ENCODE assay signal across 19 cellular contexts in genomic region chr3:134189848-134190247, GRCh38.
A peak's percentile ranks its signal among the peaks of the same experiment; 100 is the strongest.
DNase-seq lines count a peak whose midpoint lies in the region; ATAC-seq and TF ChIP-seq lines count a peak whose summit lies in the region.
"Had no signal": no experiment of that assay in that cellular context is flagged by ENCODE, and none has a peak within 500 bp of the region (broad histone marks: within the 10 kb centered on the region; RNA-seq: fewer than 3 reads in every experiment).

No MANE protein-coding gene starts in this region.

- H3K36me3 ChIP-seq in IMR-90 (ENCODE audit: control insufficient read depth, insufficient read depth, low read length) (peaks cover 11% of the 10 kb centered on the region), mesendoderm (ENCODE audit: control insufficient read depth, insufficient read depth, low read length) (no peaks in the 10 kb centered on the region), right atrium auricular region (peaks cover 8% of the 10 kb centered on the region)

- no peak overlapping the region for H2AFZ ChIP-seq in IMR-90 (replicated peaks; ENCODE audit: low read length, poor library complexity)

- H4K8ac ChIP-seq in IMR-90 (ENCODE audit: low read depth in 2 of 2, low read length in 2 of 2), result 0 out of 4 replicates have a peak overlapping the region, but pooled peaks of 1 of the 2 experiments have one; percentile 58
- no peak overlapping the region for H4K8ac ChIP-seq in mesendoderm (ENCODE audit: low read depth, low read length)

- peak overlapping the region; percentile 30; the same call in 1 of the 2 replicates for H3K23ac ChIP-seq in IMR-90 (ENCODE audit: low read depth, low read length)
- no peak overlapping the region for H3K23ac ChIP-seq in mesendoderm (ENCODE audit: low read length)

- H4K20me1 ChIP-seq in IMR-90 (ENCODE audit: insufficient read depth, low read length), result no peaks in the 10 kb centered on the region

- no peak overlapping the region; the same call in 1 of the 2 replicates for H3K27ac ChIP-seq in IMR-90 (ENCODE audit: insufficient read depth, low read length)
- H3K27ac ChIP-seq in mesendoderm (ENCODE audit: low read depth, low read length), result no peak overlapping the region
- H3K27ac ChIP-seq in right atrium auricular region, result no peak overlapping the region
- H3K27ac ChIP-seq in RWPE1, result no peak overlapping the region
- H3K27ac ChIP-seq: 22Rv1, HL-60, SJSA1 had no signal

- H3K9me3 ChIP-seq in IMR-90 (ENCODE audit: control insufficient read depth, insufficient read depth, low read length) (no peaks in the 10 kb centered on the region), right atrium auricular region (no peaks in the 10 kb centered on the region)
- H3K9me3 ChIP-seq: SJSA1 had no signal

- H3K79me1 ChIP-seq in IMR-90 (ENCODE audit: low read depth in 1 of 2, low read length in 2 of 2) (peaks cover 7 to 30% of the 10 kb centered on the region in 2 experiments), mesendoderm (ENCODE audit: low read length) (no peaks in the 10 kb centered on the region)

- H3K56ac ChIP-seq in IMR-90 (ENCODE audit: extremely low read depth, insufficient read depth, low read length), result no peak overlapping the region
- no peak overlapping the region for H3K56ac ChIP-seq in mesendoderm (ENCODE audit: low read length)

- H3K18ac ChIP-seq in IMR-90 (ENCODE audit: low read depth, low read length) (peak overlapping the region; percentile 85; the same call in 1 of the 2 replicates), mesendoderm (ENCODE audit: low read length) (no peak overlapping the region)

- TF ChIP-seq POLR2A in IMR-90 (IDR thresholded peaks at IDR 0.05; ENCODE audit: low read depth, low read length), result no peak

- in situ Hi-C loops in IMR-90 (cut with MboI; ENCODE audit: low sequenced_read_pairs) (no loop called here), astrocyte of the spinal cord (cut with HindIII; ENCODE audit: low sequenced_read_pairs) (no loop called here)

- H2BK20ac ChIP-seq in IMR-90 (ENCODE audit: low read depth, low read length), result no peak overlapping the region

- peak overlapping the region; percentile 75; the same call in 1 of the 2 replicates for H4K5ac ChIP-seq in IMR-90 (ENCODE audit: low read depth, low read length)
- no peak overlapping the region for H4K5ac ChIP-seq in mesendoderm (ENCODE audit: low read length)

- no peak overlapping the region for H2BK15ac ChIP-seq in IMR-90 (ENCODE audit: low read depth, low read length)
- no peak overlapping the region for H2BK15ac ChIP-seq in mesendoderm (replicated peaks; ENCODE audit: low read depth)

- no peak overlapping the region for H2BK120ac ChIP-seq in IMR-90 (ENCODE audit: low read depth, low read length)
- H2BK120ac ChIP-seq in mesendoderm (ENCODE audit: low read depth, low read length), result no peak overlapping the region

- DNase-seq in AG04449 (ENCODE audit: low read depth, low spot score) (peak; percentile 23), IMR-90 (peak; percentile 65), astrocyte of the spinal cord (ENCODE audit: low read depth, low spot score) (peak; percentile 22), mesendoderm (peak; percentile 29), right atrium auricular region (ENCODE audit: low spot score) (no peak), RWPE1 (ENCODE audit: low spot score) (no peak)
- DNase-seq in stimulated activated CD4-positive, alpha-beta T cell treated with anti-CD3 and anti-CD28 coated beads, Interleukin-4, amount 100 ng/mL, for 1 hour, result no peak
- DNase-seq: CD4-positive, alpha-beta T cell; DMS153; H7; NCI-H1417; NCI-H187; NCI-H2107; NCI-H524 treated with DMSO at 0.1 percent for 48 hours; PC-3 had no signal

- BruUV-seq in IMR-90 (replicated peaks; lab: Mats Ljungman, UMichigan), result no TSS peak

- intact Hi-C loops in IMR-90 (cut with micrococcal nuclease), result loop anchor here (10.0 kb wide), 1 partner anchor 375 kb away; no protein-coding TSS in a partner anchor

- H3K4me1 ChIP-seq in IMR-90 (ENCODE audit: control insufficient read depth, insufficient read depth, low read length) (peaks cover 4% of the 10 kb centered on the region; the same call in 1 of the 2 replicates), mesendoderm (ENCODE audit: control insufficient read depth, low read depth, low read length) (peaks cover 3% of the 10 kb centered on the region), right atrium auricular region (no peaks in the 10 kb centered on the region)
- H3K4me1 ChIP-seq: SJSA1 had no signal

- TF ChIP-seq RAD21 in IMR-90 (IDR thresholded peaks at IDR 0.05; ENCODE audit: low read length), result no peak

- H2BK5ac ChIP-seq in IMR-90 (ENCODE audit: low read depth, low read length, poor library complexity, severe bottlenecking) (no peak overlapping the region), mesendoderm (ENCODE audit: low read length) (no peak overlapping the region)

- POLR2A ChIA-PET in AG04449 (lab: Yijun Ruan, JAX), result no interaction called here
- POLR2A ChIA-PET in IMR-90 (lab: Charles Lee; ENCODE audit: unreplicated experiment), result no interaction called here
- POLR2A ChIA-PET in RWPE1 (lab: Yijun Ruan, JAX; ENCODE audit: low non-redundant PET), result no interaction called here

- H3K4me3 ChIP-seq in AG04449 (ENCODE audit: low read depth, low read length) (no peak overlapping the region), IMR-90 (ENCODE audit: insufficient read depth, low read depth, low read length) (no peak overlapping the region), astrocyte of the spinal cord (ENCODE audit: low read depth, low read length) (no peak overlapping the region), mesendoderm (ENCODE audit: low read length) (no peak overlapping the region), right atrium auricular region (no peak overlapping the region)
- H3K4me3 ChIP-seq: SJSA1 had no signal

- H4K91ac ChIP-seq in IMR-90 (ENCODE audit: insufficient read depth, low read depth, low read length), result no peak overlapping the region

- H2AK9ac ChIP-seq in IMR-90 (replicated peaks; ENCODE audit: low read depth, low read length, poor library complexity), result no peak overlapping the region

- H3K4me2 ChIP-seq in IMR-90 (ENCODE audit: low read depth, low read length) (peak overlapping the region; percentile 78; the same call in 1 of the 2 replicates), mesendoderm (ENCODE audit: low read length) (no peak overlapping the region)

- CTCF ChIA-PET in AG04449 (lab: Yijun Ruan, JAX), result interaction anchor here (0.6 to 3.6 kb wide), 12 partner anchors 8 to 372 kb away, joined by 3 to 14 read pairs (median 4); no protein-coding TSS in a partner anchor
- CTCF ChIA-PET in IMR-90 (lab: Yijun Ruan, JAX), result no interaction called here
- CTCF ChIA-PET in RWPE1 (lab: Yijun Ruan, JAX), result interaction anchor here (0.6 to 0.7 kb wide), 2 partner anchors 376 to 883 kb away, joined by 3 to 6 read pairs; no protein-coding TSS in a partner anchor

- H3K9me1 ChIP-seq in IMR-90 (ENCODE audit: insufficient read depth, low read length), result peaks cover 2% of the 10 kb centered on the region; the same call in 1 of the 2 replicates

- H3K14ac ChIP-seq in IMR-90 (replicated peaks; ENCODE audit: low read depth, low read length), result no peak overlapping the region

- H3K9ac ChIP-seq in IMR-90 (ENCODE audit: low read depth, low read length) (peak overlapping the region; percentile 56; the same call in 1 of the 2 replicates), mesendoderm (ENCODE audit: low read length) (no peak overlapping the region)

- ATAC-seq in IMR-90 (ENCODE audit: low read depth) (peak; percentile 97), HG03108 (IDR thresholded peaks at IDR 0.05; ENCODE audit: unreplicated experiment) (no peak)
- ATAC-seq: PC-3 had no signal

- H3K27me3 ChIP-seq in IMR-90 (ENCODE audit: control insufficient read depth, insufficient read depth, low read length) (no peaks in the 10 kb centered on the region), mesendoderm (ENCODE audit: insufficient read depth, low read length, poor library complexity) (no peaks in the 10 kb centered on the region), right atrium auricular region (no peaks in the 10 kb centered on the region)
- H3K27me3 ChIP-seq: SJSA1 had no signal

- TF ChIP-seq CTCF in AG04449 (IDR thresholded peaks at IDR 0.05; ENCODE audit: insufficient read depth, low read length, missing control alignments), result no peak
- TF ChIP-seq CTCF in IMR-90 (conservative IDR thresholded peaks at IDR 0.05; ENCODE audit: low read depth, low read length), result no peak
- TF ChIP-seq CTCF in astrocyte of the spinal cord (IDR thresholded peaks at IDR 0.05; ENCODE audit: low read depth, low read length), result no peak
- no peak for TF ChIP-seq CTCF in right atrium auricular region (IDR thresholded peaks at IDR 0.05)
- no peak for TF ChIP-seq CTCF in RWPE1 (conservative IDR thresholded peaks at IDR 0.05; ENCODE audit: low read depth)

- H2AK5ac ChIP-seq in IMR-90 (ENCODE audit: low read depth, low read length), result no peak overlapping the region
- no peak overlapping the region for H2AK5ac ChIP-seq in mesendoderm (ENCODE audit: low read length)

- no peak overlapping the region for H3K4ac ChIP-seq in IMR-90 (ENCODE audit: low read depth, low read length)
- no peak overlapping the region for H3K4ac ChIP-seq in mesendoderm (ENCODE audit: low read depth, low read length)

- dilution Hi-C loops in IMR-90 (cut with HindIII; ENCODE audit: low sequenced_read_pairs, unreplicated experiment), result no loop called here

- H3K79me2 ChIP-seq in mesendoderm (ENCODE audit: control insufficient read depth, insufficient read depth, low read length), result no peaks in the 10 kb centered on the region

TF ChIP-seq in IMR-90, 13 proteins besides CTCF, POLR2A, EP300 and RAD21 (continues in another document):
- TF ChIP-seq ELK1 (IDR thresholded peaks at IDR 0.05; ENCODE audit: borderline replicate concordance, low read depth, low read length), result no peak
- TF ChIP-seq MAZ (IDR thresholded peaks at IDR 0.05; ENCODE audit: borderline replicate concordance, low read depth, low read length), result no peak
- TF ChIP-seq CEBPB (IDR thresholded peaks at IDR 0.05; ENCODE audit: low read depth, low read length), result no peak
- no peak for TF ChIP-seq CHD1 (IDR thresholded peaks at IDR 0.05; ENCODE audit: low read depth, low read length)
- TF ChIP-seq MXI1 (IDR thresholded peaks at IDR 0.05; ENCODE audit: borderline replicate concordance, low read depth, low read length), result no peak
- TF ChIP-seq MAFK (IDR thresholded peaks at IDR 0.05; ENCODE audit: low read depth, low read length), result no peak
- TF ChIP-seq RCOR1 (IDR thresholded peaks at IDR 0.05; ENCODE audit: insufficient replicate concordance, low read length), result no peak
- TF ChIP-seq RFX5 (IDR thresholded peaks at IDR 0.05; ENCODE audit: low read depth, low read length), result no peak
- TF ChIP-seq SMC3 (IDR thresholded peaks at IDR 0.05; ENCODE audit: low read depth, low read length), result no peak

Comparison
In these comparisons a context has a peak if more than half of its experiments do, and no peak if none do; other contexts are left out.
1. DNase-seq: peak in AG04449 (single experiment), IMR-90 (single experiment), astrocyte of the spinal cord (single experiment) and mesendoderm (single experiment); none in right atrium auricular region (single experiment), stimulated activated CD4-positive, alpha-beta T cell treated with anti-CD3 and anti-CD28 coated beads, Interleukin-4, amount 100 ng/mL, for 1 hour (single experiment) and RWPE1 (single experiment).